Comparison of ENCODE assay signal across 13 cellular contexts in the genomic region with DNA sequence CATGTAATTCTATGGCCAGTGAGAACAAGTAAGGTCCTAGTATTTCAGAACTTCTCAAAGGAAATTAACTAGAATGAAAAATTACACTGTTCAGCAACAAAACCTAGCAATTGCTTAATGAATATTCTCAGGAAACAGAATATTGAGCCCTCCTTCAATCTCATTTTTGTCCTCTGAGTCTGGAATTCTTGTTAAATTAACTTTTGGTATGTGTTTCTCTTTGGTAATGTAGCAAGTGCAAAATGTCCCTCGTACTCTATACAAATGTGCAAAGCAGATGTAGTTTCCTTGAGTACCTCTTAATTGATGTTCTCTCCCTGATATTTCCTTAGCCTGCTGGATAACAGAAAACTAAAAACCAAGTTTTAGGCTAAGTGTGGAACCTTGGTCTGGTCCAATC.
"Had no signal": no experiment of that assay in that cellular context is flagged by ENCODE, and none has a peak within 500 bp of the region (broad histone marks: within the 10 kb centered on the region; RNA-seq: fewer than 3 reads in every experiment).

No MANE protein-coding gene starts in this region.

- H3K9me3 Mint-ChIP-seq: activated B cell treated with CpG ODN at 0.5 μM for 24 hours; activated CD4-positive, alpha-beta T cell treated with anti-CD3 and anti-CD28 coated beads, Interleukin-2, amount 10 ng/mL, durations not matched to agents 24 days and 14 days; activated naive CD4-positive, alpha-beta T cell treated with anti-CD3 and anti-CD28 coated beads for 36 hours; central memory CD8-positive, alpha-beta T cell; effector memory CD8-positive, alpha-beta T cell; nephron progenitor cell; stimulated activated naive CD8-positive, alpha-beta T cell treated with anti-CD3 and anti-CD28 coated beads, Interleukin-15, amount 100 ng/mL, for 72 hours had no signal

- H3K9me3 ChIP-seq: pancreas, thoracic aorta, uterus had no signal

- H3K4me3 ChIP-seq: pancreas, thoracic aorta, uterus had no signal

- DNase-seq: activated B cell treated with CpG ODN at 0.5 μM for 24 hours; activated CD4-positive, alpha-beta T cell treated with anti-CD3 and anti-CD28 coated beads, Interleukin-2, amount 10 ng/mL, durations not matched to agents 24 days and 14 days; activated naive CD4-positive, alpha-beta T cell treated with anti-CD3 and anti-CD28 coated beads for 36 hours; effector memory CD8-positive, alpha-beta T cell; nephron progenitor cell; stimulated activated CD4-positive, alpha-beta T cell treated with anti-CD3 and anti-CD28 coated beads, Interleukin-15, amount 100 ng/mL, for 24 hours; stimulated activated CD4-positive, alpha-beta T cell treated with anti-CD3 and anti-CD28 coated beads, Interleukin-4, amount 100 ng/mL, for 24 hours; stimulated activated naive CD8-positive, alpha-beta T cell treated with anti-CD3 and anti-CD28 coated beads, Interleukin-15, amount 100 ng/mL, for 72 hours; T-helper 17 cell had no signal

- H3K27ac Mint-ChIP-seq: activated B cell treated with CpG ODN at 0.5 μM for 24 hours; activated CD4-positive, alpha-beta T cell treated with anti-CD3 and anti-CD28 coated beads, Interleukin-2, amount 10 ng/mL, durations not matched to agents 24 days and 14 days; activated naive CD4-positive, alpha-beta T cell treated with anti-CD3 and anti-CD28 coated beads for 36 hours; effector memory CD8-positive, alpha-beta T cell; nephron progenitor cell; T-helper 17 cell had no signal

- H3K4me1 Mint-ChIP-seq: nephron progenitor cell had no signal

- H3K27me3 ChIP-seq: pancreas, uterus had no signal

- H3K27ac ChIP-seq: pancreas, thoracic aorta, uterus had no signal

- H3K27me3 Mint-ChIP-seq: activated B cell treated with CpG ODN at 0.5 μM for 24 hours; activated CD4-positive, alpha-beta T cell treated with anti-CD3 and anti-CD28 coated beads, Interleukin-2, amount 10 ng/mL, durations not matched to agents 24 days and 14 days had no signal

- H3K4me3 Mint-ChIP-seq: activated B cell treated with CpG ODN at 0.5 μM for 24 hours; activated CD4-positive, alpha-beta T cell treated with anti-CD3 and anti-CD28 coated beads, Interleukin-2, amount 10 ng/mL, durations not matched to agents 24 days and 14 days; activated naive CD4-positive, alpha-beta T cell treated with anti-CD3 and anti-CD28 coated beads for 36 hours; central memory CD8-positive, alpha-beta T cell; effector memory CD8-positive, alpha-beta T cell; nephron progenitor cell; stimulated activated naive CD8-positive, alpha-beta T cell treated with anti-CD3 and anti-CD28 coated beads, Interleukin-15, amount 100 ng/mL, for 72 hours; T-helper 17 cell had no signal

- H3K36me3 ChIP-seq: pancreas, thoracic aorta, uterus had no signal

- ATAC-seq: effector memory CD8-positive, alpha-beta T cell; stimulated activated naive CD8-positive, alpha-beta T cell treated with anti-CD3 and anti-CD28 coated beads, Interleukin-15, amount 100 ng/mL, for 72 hours; T-helper 17 cell had no signal

- H3K4me1 ChIP-seq: pancreas, uterus had no signal
